8 cellular contexts compared by ENCODE assay signal in the genomic region with DNA sequence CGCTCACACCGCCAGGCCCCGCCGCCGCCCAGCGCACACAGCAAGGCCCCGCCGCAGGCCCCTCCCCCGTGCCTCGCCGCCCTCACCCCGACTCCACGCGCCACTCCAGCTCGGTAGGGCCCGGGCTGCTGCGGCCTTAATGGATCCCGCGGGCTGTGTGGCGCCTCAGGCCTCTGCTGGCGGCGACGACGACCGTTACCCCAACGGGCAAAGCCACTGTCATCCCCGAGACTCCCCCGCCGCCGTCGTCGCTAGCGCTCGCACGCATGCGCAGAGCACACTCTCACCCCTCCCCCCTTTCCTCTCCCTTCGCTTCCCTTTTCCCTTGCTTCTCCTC. TPM values are rescaled to one million over a fixed set of nuclear protein-coding genes. Genes with fewer than 3 reads are reported as not detected.
DNase-seq lines count a peak whose midpoint lies in the region; ATAC-seq lines count a peak whose summit lies in the region.

A gene with protein sequence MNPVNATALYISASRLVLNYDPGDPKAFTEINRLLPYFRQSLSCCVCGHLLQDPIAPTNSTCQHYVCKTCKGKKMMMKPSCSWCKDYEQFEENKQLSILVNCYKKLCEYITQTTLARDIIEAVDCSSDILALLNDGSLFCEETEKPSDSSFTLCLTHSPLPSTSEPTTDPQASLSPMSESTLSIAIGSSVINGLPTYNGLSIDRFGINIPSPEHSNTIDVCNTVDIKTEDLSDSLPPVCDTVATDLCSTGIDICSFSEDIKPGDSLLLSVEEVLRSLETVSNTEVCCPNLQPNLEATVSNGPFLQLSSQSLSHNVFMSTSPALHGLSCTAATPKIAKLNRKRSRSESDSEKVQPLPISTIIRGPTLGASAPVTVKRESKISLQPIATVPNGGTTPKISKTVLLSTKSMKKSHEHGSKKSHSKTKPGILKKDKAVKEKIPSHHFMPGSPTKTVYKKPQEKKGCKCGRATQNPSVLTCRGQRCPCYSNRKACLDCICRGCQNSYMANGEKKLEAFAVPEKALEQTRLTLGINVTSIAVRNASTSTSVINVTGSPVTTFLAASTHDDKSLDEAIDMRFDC (minus strand): TSS at position 272 of the 337 bp plus-strand sequence. CDS start 1,222 bp downstream, outside the sequence.

- DNase-seq in activated T-helper 1 cell treated with anti-CD3 and anti-CD28 coated beads, Interleukin-12 subunit alpha, Interleukin-12 subunit beta, Interleukin-2, Interleukin-4 antibody, amounts not matched to agents 30 ng/mL and 10 ng/mL and 1 ng/mL, durations not matched to agents 14 hours and 24 hours and 36 hours (ENCODE audit: low spot score) = no peak
- DNase-seq in left cardiac atrium = no peak
- no peak for DNase-seq in sciatic nerve (ENCODE audit: low spot score)
- no peak for DNase-seq in HuH-7.5 (ENCODE audit: low spot score)
- DNase-seq in effector CD4-positive, alpha-beta T cell = no peak

- peaks cover 46% of the 10 kb centered on the region for H4K20me1 ChIP-seq in BLaER1

- no peaks in the 10 kb centered on the region for H3K9me3 Mint-ChIP-seq in activated T-helper 1 cell treated with anti-CD3 and anti-CD28 coated beads, Interleukin-12 subunit alpha, Interleukin-12 subunit beta, Interleukin-2, Interleukin-4 antibody, amounts not matched to agents 30 ng/mL and 10 ng/mL and 1 ng/mL, durations not matched to agents 14 hours and 24 hours and 36 hours

- H3K9ac ChIP-seq in BLaER1 = peak within 1 kb of the TSS; percentile 98

- H3K4me1 ChIP-seq in BLaER1 = peaks cover 32% of the 10 kb centered on the region

- H3K4me3 Mint-ChIP-seq in activated T-helper 1 cell treated with anti-CD3 and anti-CD28 coated beads, Interleukin-12 subunit alpha, Interleukin-12 subunit beta, Interleukin-2, Interleukin-4 antibody, amounts not matched to agents 30 ng/mL and 10 ng/mL and 1 ng/mL, durations not matched to agents 14 hours and 24 hours and 36 hours = peak within 1 kb of the TSS; percentile 97

- intact Hi-C loops in activated T-helper 1 cell treated with anti-CD3 and anti-CD28 coated beads, Interleukin-12 subunit alpha, Interleukin-12 subunit beta, Interleukin-2, Interleukin-4 antibody, amounts not matched to agents 30 ng/mL and 10 ng/mL and 1 ng/mL, durations not matched to agents 14 hours and 24 hours and 36 hours (cut with micrococcal nuclease) = loop anchor here (1.0 to 10.0 kb wide), 12 partner anchors 54 to 1991 kb away; a partner anchor contains a TSS
- intact Hi-C loops in left cardiac atrium (cut with DNase I) (loop anchor here in 1 of 2 donors (1.0 to 10.0 kb wide), 3 partner anchors 51 to 114 kb away; a partner anchor contains a TSS), sciatic nerve (cut with DNase I) (no loop called here)

- H3K27me3 Mint-ChIP-seq in activated T-helper 1 cell treated with anti-CD3 and anti-CD28 coated beads, Interleukin-12 subunit alpha, Interleukin-12 subunit beta, Interleukin-2, Interleukin-4 antibody, amounts not matched to agents 30 ng/mL and 10 ng/mL and 1 ng/mL, durations not matched to agents 14 hours and 24 hours and 36 hours (ENCODE audit: insufficient read depth) = no peaks in the 10 kb centered on the region

- no peaks in the 10 kb centered on the region for H3K27me3 ChIP-seq in BLaER1

- H3K4me3 ChIP-seq in BLaER1 = peak within 1 kb of the TSS; percentile 95

- peak within 1 kb of the TSS; percentile 89 for H3K4me2 ChIP-seq in BLaER1

- peaks cover 23% of the 10 kb centered on the region for H3K36me3 Mint-ChIP-seq in activated T-helper 1 cell treated with anti-CD3 and anti-CD28 coated beads, Interleukin-12 subunit alpha, Interleukin-12 subunit beta, Interleukin-2, Interleukin-4 antibody, amounts not matched to agents 30 ng/mL and 10 ng/mL and 1 ng/mL, durations not matched to agents 14 hours and 24 hours and 36 hours (ENCODE audit: low read depth)

- ATAC-seq in HG02798 (IDR thresholded peaks at IDR 0.05; ENCODE audit: poor library complexity, unreplicated experiment) (peak; percentile 36), left cardiac atrium (peak in 1 of 2 donors; percentile 62), sciatic nerve (peak; percentile 34), GM18873 (IDR thresholded peaks at IDR 0.05; ENCODE audit: low FRiP score, unreplicated experiment) (no peak)

- peak within 1 kb of the TSS; percentile 96 for H3K27ac Mint-ChIP-seq in activated T-helper 1 cell treated with anti-CD3 and anti-CD28 coated beads, Interleukin-12 subunit alpha, Interleukin-12 subunit beta, Interleukin-2, Interleukin-4 antibody, amounts not matched to agents 30 ng/mL and 10 ng/mL and 1 ng/mL, durations not matched to agents 14 hours and 24 hours and 36 hours

- peaks cover 50% of the 10 kb centered on the region for H3K4me1 Mint-ChIP-seq in activated T-helper 1 cell treated with anti-CD3 and anti-CD28 coated beads, Interleukin-12 subunit alpha, Interleukin-12 subunit beta, Interleukin-2, Interleukin-4 antibody, amounts not matched to agents 30 ng/mL and 10 ng/mL and 1 ng/mL, durations not matched to agents 14 hours and 24 hours and 36 hours (ENCODE audit: low read depth)

- peak within 1 kb of the TSS; percentile 99 for H3K27ac ChIP-seq in BLaER1

- peaks cover 17% of the 10 kb centered on the region for H3K9me3 ChIP-seq in BLaER1

- H3K36me3 ChIP-seq in BLaER1 = no peaks in the 10 kb centered on the region; the same call in 1 of the 2 replicates

RNA-seq across cellular contexts. Expression of the gene that starts here (rescaled TPM):
- total RNA-seq in activated T-helper 1 cell treated with anti-CD3 and anti-CD28 coated beads, Interleukin-12 subunit alpha, Interleukin-12 subunit beta, Interleukin-2, Interleukin-4 antibody, amounts not matched to agents 30 ng/mL and 10 ng/mL and 1 ng/mL, durations not matched to agents 14 hours and 24 hours and 36 hours = 36.6 and 40.2 TPM in 2 replicates
- 10 to 100 TPM; 19.0 to 21.6 TPM for total RNA-seq in left cardiac atrium
- 39.1 TPM for total RNA-seq in sciatic nerve
